ENCODE assay signal across 29 cellular contexts in genomic region chr12:112296183-112296582, GRCh38.
"Had no signal": no experiment of that assay in that cellular context is flagged by ENCODE, and none has a peak within 500 bp of the region (broad histone marks: within the 10 kb centered on the region; RNA-seq: fewer than 3 reads in every experiment).

No MANE protein-coding gene starts in this region.

- H2AFZ ChIP-seq: parathyroid adenoma had no signal

- ATAC-seq: naive thymus-derived CD8-positive, alpha-beta T cell; psoas muscle; right cardiac atrium; sciatic nerve; stimulated activated memory B cell treated with anti-CD40 and anti-IgM and Interleukin-4, amounts not matched to agents 10 μg/mL and 1 μg/mL and 100 μg/mL, for 72 hours; stimulated activated naive CD8-positive, alpha-beta T cell treated with anti-CD3 and anti-CD28 coated beads, Interleukin-15, amount 100 ng/mL, for 72 hours; stimulated activated naive CD8-positive, alpha-beta T cell treated with anti-CD3 and anti-CD28 coated beads, Interleukin-15, Interleukin-2, amounts not matched to agents 100 U/mL and 50 U/mL, for 24 hours had no signal

- DNase-seq: naive B cell; naive thymus-derived CD8-positive, alpha-beta T cell; nephron progenitor cell; occipital lobe; ovary; posterior cingulate gyrus; psoas muscle; right cardiac atrium; spleen; stimulated activated CD4-positive, alpha-beta T cell treated with anti-CD3 and anti-CD28 coated beads, Interleukin-12 subunit alpha, Interleukin-12 subunit beta, amount 100 ng/mL, for 4 hours; stimulated activated CD4-positive, alpha-beta T cell treated with anti-CD3 and anti-CD28 coated beads, Interleukin-1b, Interleukin-23, amount 100 ng/mL, for 48 hours; stimulated activated CD4-positive, alpha-beta T cell treated with anti-CD3 and anti-CD28 coated beads, Interleukin-4, amount 100 ng/mL, for 1 hour; stimulated activated CD4-positive, alpha-beta T cell treated with anti-CD3 and anti-CD28 coated beads, Interleukin-4, amount 100 ng/mL, for 4 hours; stimulated activated CD8-positive, alpha-beta memory T cell treated with anti-CD3 and anti-CD28 coated beads, Interleukin-4, amount 100 ng/mL, for 48 hours; stimulated activated naive CD4-positive, alpha-beta T cell; stimulated activated naive CD8-positive, alpha-beta T cell treated with anti-CD3 and anti-CD28 coated beads, Interleukin-15, amount 100 ng/mL, for 72 hours; stimulated activated naive CD8-positive, alpha-beta T cell treated with anti-CD3 and anti-CD28 coated beads, Interleukin-15, Interleukin-2, amounts not matched to agents 100 U/mL and 50 U/mL, for 24 hours; substantia nigra; testis; tibial artery; transverse colon; upper lobe of left lung had no signal

- H3K4me3 ChIP-seq: ovary, psoas muscle, skin epidermis, smooth muscle cell, spleen, suprapubic skin, testis, tibial artery, transverse colon, upper lobe of left lung, vagina had no signal

- H3K27me3 ChIP-seq: ovary, spleen, suprapubic skin, testis, tibial artery, transverse colon, upper lobe of left lung, vagina had no signal

- H3K9me3 ChIP-seq: ovary, psoas muscle, spleen, suprapubic skin, testis, tibial artery, transverse colon, upper lobe of left lung, vagina had no signal

- H3K4me1 ChIP-seq: parathyroid adenoma, suprapubic skin, testis, tibial artery, transverse colon, upper lobe of left lung, vagina had no signal

- H3K9ac ChIP-seq: parathyroid adenoma had no signal

- H3K4me2 ChIP-seq: smooth muscle cell had no signal

- H3K36me3 ChIP-seq: ovary, transverse colon had no signal

- H3K27ac ChIP-seq: ovary, parathyroid adenoma, psoas muscle, skin epidermis, spleen, suprapubic skin, testis, tibial artery, transverse colon, upper lobe of left lung, vagina had no signal
